19 cellular contexts compared by ENCODE assay signal in the genomic region with DNA sequence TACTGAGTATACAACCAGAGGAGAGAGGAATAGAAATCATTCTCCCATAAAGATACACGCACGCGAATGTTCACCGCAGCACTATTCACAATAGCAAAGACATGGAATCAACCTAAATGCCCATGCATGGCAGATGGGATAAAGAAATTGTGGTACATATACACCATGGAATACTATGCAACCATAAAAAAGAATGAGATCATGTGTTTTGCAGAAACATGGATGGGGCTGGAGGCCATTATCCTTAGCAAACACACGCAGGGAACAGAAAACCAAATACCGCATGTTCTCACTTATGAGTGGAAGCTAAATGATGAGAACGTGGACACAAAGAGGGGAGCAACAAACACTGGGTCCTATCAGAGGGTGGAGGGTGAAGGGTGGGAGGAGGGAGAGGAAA. TPM values are rescaled to one million over a fixed set of nuclear protein-coding genes. Genes with fewer than 3 reads are reported as not detected.
A peak's percentile ranks its signal among the peaks of the same experiment; 100 is the strongest.
DNase-seq lines count a peak whose midpoint lies in the region; ATAC-seq, FAIRE-seq and TF ChIP-seq lines count a peak whose summit lies in the region.
"Had no signal": no experiment of that assay in that cellular context is flagged by ENCODE, and none has a peak within 500 bp of the region (broad histone marks: within the 10 kb centered on the region; RNA-seq: fewer than 3 reads in every experiment).

No MANE protein-coding gene starts in this region.

- TF ChIP-seq RAD21 in SK-N-SH (IDR thresholded peaks at IDR 0.05; ENCODE audit: low read length) (no peak), K562 (CRISPR knock-in tag; conservative IDR thresholded peaks at IDR 0.05 in 1 of 2, IDR thresholded peaks at IDR 0.05 in 1 of 2) (no peak)

- H3K36me3 Mint-ChIP-seq in CD8-positive, alpha-beta T cell, result peaks cover 6% of the 10 kb centered on the region
- no peaks in the 10 kb centered on the region for H3K36me3 Mint-ChIP-seq in naive thymus-derived CD8-positive, alpha-beta T cell

- H3K4me3 ChIP-seq in SK-N-SH (ENCODE audit: low read depth in 2 of 2, low read length in 1 of 2), result no peak overlapping the region
- H3K4me3 ChIP-seq in CD8-positive, alpha-beta T cell (ENCODE audit: low read depth, low read length), result no peak overlapping the region
- H3K4me3 ChIP-seq in K562, result no peak overlapping the region
- H3K4me3 ChIP-seq: A549, BLaER1, GM12878 had no signal

- H4K20me1 ChIP-seq in SK-N-SH (ENCODE audit: insufficient read depth), result no peaks in the 10 kb centered on the region
- H4K20me1 ChIP-seq in K562 (replicated peaks; ENCODE audit: control insufficient read depth, insufficient read depth, low read length), result no peaks in the 10 kb centered on the region

- no peak for TF ChIP-seq EP300 in SK-N-SH (IDR thresholded peaks at IDR 0.05; ENCODE audit: borderline replicate concordance in 1 of 2, low read depth in 1 of 2, low read length in 1 of 2)
- no peak for TF ChIP-seq EP300 in K562 (IDR thresholded peaks at IDR 0.05; ENCODE audit: low read length)

- peaks cover 29% of the 10 kb centered on the region for H3F3A ChIP-seq in SK-N-SH (replicated peaks; ENCODE audit: insufficient read depth)

- H3K27ac Mint-ChIP-seq in CD8-positive, alpha-beta T cell, result peak overlapping the region; percentile 66
- peak overlapping the region in 9 of 10 donors; percentile 10 to 87 (median 50) for H3K27ac Mint-ChIP-seq in naive thymus-derived CD8-positive, alpha-beta T cell

- H2AFZ ChIP-seq in SK-N-SH (ENCODE audit: low read depth), result no peak overlapping the region
- H2AFZ ChIP-seq in K562 (ENCODE audit: low read depth, low read length), result no peak overlapping the region

- H3K27me3 ChIP-seq in SK-N-SH (ENCODE audit: insufficient read depth) (no peaks in the 10 kb centered on the region), K562 (ENCODE audit: control insufficient read depth in 2 of 2, insufficient read depth in 2 of 2, low read length in 2 of 2) (no peaks in the 10 kb centered on the region)
- H3K27me3 ChIP-seq in CD8-positive, alpha-beta T cell (ENCODE audit: insufficient read depth, low read length), result no peaks in the 10 kb centered on the region

- H3K9me2 ChIP-seq in SK-N-SH, result no peaks in the 10 kb centered on the region

- peaks cover 2% of the 10 kb centered on the region for H3K9me3 Mint-ChIP-seq in CD8-positive, alpha-beta T cell
- no peaks in the 10 kb centered on the region for H3K9me3 Mint-ChIP-seq in naive thymus-derived CD8-positive, alpha-beta T cell
- H3K9me3 Mint-ChIP-seq: CD14-positive monocyte; CD4-positive, alpha-beta memory T cell had no signal

- no peaks in the 10 kb centered on the region for H3K9me1 ChIP-seq in K562 (ENCODE audit: control insufficient read depth, insufficient read depth, low read length)

- intact Hi-C loops in CD8-positive, alpha-beta T cell (cut with DNase I, micrococcal nuclease), result no loop called here
- intact Hi-C loops in K562 (cut with micrococcal nuclease), result no loop called here

- DNase-seq in SK-N-SH, result no peak
- DNase-seq in CD8-positive, alpha-beta T cell, result no peak
- DNase-seq in K562 (ENCODE audit: extremely low read depth in 1 of 4, low spot score in 3 of 4), result no peak
- DNase-seq in naive thymus-derived CD8-positive, alpha-beta T cell, result no peak
- DNase-seq in SIG-M5 (lab: John Stamatoyannopoulos, UW), result no peak
- no peak for DNase-seq in AG08396 (ENCODE audit: low spot score)
- no peak for DNase-seq in activated naive CD4-positive, alpha-beta T cell treated with Interleukin-2 at 50 U/mL for 16 hours
- DNase-seq: Calu3; CD4-positive, alpha-beta memory T cell; DMS79 treated with DMSO at 0.1 percent for 48 hours; H9 had no signal

- in situ Hi-C loops in K562 (cut with MboI), result no loop called here

- WGBS in SK-N-SH (ENCODE audit: low lambda C conversion rate), result 96% methylated on average over 7 of the region's 7 CpGs
- 88% methylated on average over 7 of the region's 7 CpGs for WGBS in K562 (ENCODE audit: insufficient coverage, low coverage, missing lambda C conversion rate)

- TF ChIP-seq POLR2A in K562 (conservative IDR thresholded peaks at IDR 0.05), result no peak

- H3K9me3 ChIP-seq in SK-N-SH (no peaks in the 10 kb centered on the region), K562 (replicated peaks; ENCODE audit: control insufficient read depth, insufficient read depth, low read depth, low read length) (no peaks in the 10 kb centered on the region)
- no peaks in the 10 kb centered on the region for H3K9me3 ChIP-seq in CD8-positive, alpha-beta T cell (ENCODE audit: low read length)
- H3K9me3 ChIP-seq: A549 had no signal

- ATAC-seq in SK-N-SH treated with all-trans-retinoic acid at 6 μM for 48 hours, result no peak
- no peak for ATAC-seq in CD8-positive, alpha-beta T cell
- no peak for ATAC-seq in K562
- ATAC-seq in naive thymus-derived CD8-positive, alpha-beta T cell, result no peak
- ATAC-seq: A549, GM12878 had no signal

- no peak for FAIRE-seq in K562 (lab: Jason Lieb, UNC)
- FAIRE-seq: A549, GM12878, GM19239, H1 had no signal

- CTCF ChIA-PET in SK-N-SH (lab: Yijun Ruan, JAX), result interaction anchor here (1.0 kb wide), 1 partner anchor 15 kb away, joined by 3 read pairs; no protein-coding TSS in a partner anchor
- CTCF ChIA-PET in CD8-positive, alpha-beta T cell (lab: Charles Lee), result interaction anchor here (1.0 to 1.2 kb wide), 2 partner anchors 9 to 16 kb away, joined by 3 to 4 read pairs; no protein-coding TSS in a partner anchor
- CTCF ChIA-PET in K562 (lab: Yijun Ruan, JAX; ENCODE audit: low intra/inter-chr PET ratio), result no interaction called here

- POLR2A ChIA-PET in SK-N-SH (lab: Yijun Ruan, JAX), result no interaction called here
- POLR2A ChIA-PET in CD8-positive, alpha-beta T cell (lab: Charles Lee), result no interaction called here
- POLR2A ChIA-PET in K562 (lab: Yijun Ruan, JAX), result interaction anchor here (1.3 to 2.0 kb wide), 6 partner anchors 11 to 22 kb away, joined by 3 to 12 read pairs (median 7); no protein-coding TSS in a partner anchor
- POLR2A ChIA-PET in naive thymus-derived CD8-positive, alpha-beta T cell (lab: Charles Lee), result interaction anchor here (0.9 to 3.0 kb wide), 2 partner anchors 25 to 27 kb away, joined by 4 to 16 read pairs; no protein-coding TSS in a partner anchor

- no TSS peak for BruUV-seq in K562 (replicated peaks; lab: Mats Ljungman, UMichigan)

- peaks cover 0 to 3% of the 10 kb centered on the region in 2 experiments for H3K36me3 ChIP-seq in SK-N-SH (replicated peaks in 1 of 2; ENCODE audit: control insufficient read depth in 1 of 2, insufficient read depth in 2 of 2, low read length in 1 of 2)
- no peaks in the 10 kb centered on the region for H3K36me3 ChIP-seq in CD8-positive, alpha-beta T cell (ENCODE audit: insufficient read depth, low read length)
- H3K36me3 ChIP-seq in K562 (ENCODE audit: control insufficient read depth, insufficient read depth, low read length), result peaks cover 9% of the 10 kb centered on the region; the same call in 2 of the 3 replicates
- H3K36me3 ChIP-seq: BLaER1 had no signal

- H3K4me3 Mint-ChIP-seq in CD8-positive, alpha-beta T cell, result no peak overlapping the region
- peak overlapping the region in 1 of 10 donors; percentile 18 for H3K4me3 Mint-ChIP-seq in naive thymus-derived CD8-positive, alpha-beta T cell
- H3K4me3 Mint-ChIP-seq: CD14-positive monocyte, H9 had no signal

- no peaks in the 10 kb centered on the region for H3K27me3 Mint-ChIP-seq in CD8-positive, alpha-beta T cell (ENCODE audit: low read depth)
- peaks cover 0 to 7% (median 0%) of the 10 kb centered on the region in 5 donors for H3K27me3 Mint-ChIP-seq in naive thymus-derived CD8-positive, alpha-beta T cell

- H3K4me1 Mint-ChIP-seq in CD8-positive, alpha-beta T cell (ENCODE audit: low read depth), result peaks cover 67% of the 10 kb centered on the region
- peaks cover 29 to 74% (median 47%) of the 10 kb centered on the region in 4 donors for H3K4me1 Mint-ChIP-seq in naive thymus-derived CD8-positive, alpha-beta T cell

- H3K9ac ChIP-seq in SK-N-SH (no peak overlapping the region), K562 (ENCODE audit: insufficient read depth in 1 of 2, low read depth in 2 of 2, low read length in 2 of 2) (no peak overlapping the region)
- H3K9ac ChIP-seq: BLaER1 had no signal

- TF ChIP-seq CTCF in SK-N-SH (IDR thresholded peaks at IDR 0.05) (no peak), K562 (IDR thresholded peaks at IDR 0.05 in 2 of 3, conservative IDR thresholded peaks at IDR 0.05 in 1 of 3; ENCODE audit: insufficient read depth in 2 of 3, low read depth in 1 of 3, low read length in 3 of 3) (no peak)
- no peak for TF ChIP-seq CTCF in CD8-positive, alpha-beta T cell (IDR thresholded peaks at IDR 0.05)

- H3K79me2 ChIP-seq in SK-N-SH (ENCODE audit: insufficient read depth), result peaks cover 82% of the 10 kb centered on the region
- peaks cover 87% of the 10 kb centered on the region for H3K79me2 ChIP-seq in K562 (ENCODE audit: control insufficient read depth, insufficient read depth, low read length)

- peaks cover 6 to 9% of the 10 kb centered on the region in 2 experiments; a peak in 3 of 4 replicates for H3K4me1 ChIP-seq in SK-N-SH (ENCODE audit: control insufficient read depth in 1 of 2, insufficient read depth in 2 of 2, low read depth in 1 of 2, low read length in 1 of 2)
- H3K4me1 ChIP-seq in CD8-positive, alpha-beta T cell (ENCODE audit: insufficient read depth, low read length), result peaks cover 21% of the 10 kb centered on the region
- H3K4me1 ChIP-seq in K562 (replicated peaks in 1 of 2; ENCODE audit: control insufficient read depth in 2 of 2, insufficient read depth in 2 of 2, low read length in 2 of 2), result peaks cover 47 to 50% of the 10 kb centered on the region in 2 experiments

- no peak overlapping the region for H3K4me2 ChIP-seq in SK-N-SH
- H3K4me2 ChIP-seq in K562 (ENCODE audit: insufficient read depth, low read length), result no peak overlapping the region
- H3K4me2 ChIP-seq: A549, BLaER1 had no signal

- H3K27ac ChIP-seq in SK-N-SH (ENCODE audit: low read depth in 2 of 2, low read length in 1 of 2) (no peak overlapping the region), K562 (ENCODE audit: extremely low read depth, low read depth, low read length) (no peak overlapping the region)
- no peak overlapping the region for H3K27ac ChIP-seq in CD8-positive, alpha-beta T cell (ENCODE audit: low read depth, low read length)
- H3K27ac ChIP-seq: A549, BLaER1, HL-60 had no signal

RNA-seq across cellular contexts. Expression of gene SERPINB6, which starts 3.4 kb away (rescaled TPM):
- polyA plus RNA-seq in SK-N-SH (2012; rRNA removed), result 102 and 111 TPM in 2 replicates
- polyA plus RNA-seq in SK-N-SH (2012; cell fraction: cytosol; rRNA removed), result 109 TPM in 2 replicates
- 123 and 128 TPM in 2 replicates for polyA plus RNA-seq in SK-N-SH (2012; cell fraction: nucleus; rRNA removed)
- 10 to 100 TPM; 41.7 to 45.6 TPM for total RNA-seq in CD8-positive, alpha-beta T cell
- 141 and 220 TPM in 2 replicates for total RNA-seq in K562 (2011; cell fraction: chromatin; rRNA removed; ENCODE audit: low replicate concordance)
- total RNA-seq in K562 (2011; cell fraction: nucleolus; rRNA removed), result 93.6 and 93.8 TPM in 2 replicates
- total RNA-seq in K562 (2011; cell fraction: nucleoplasm; rRNA removed), result 147 and 201 TPM in 2 replicates
- 86.6 and 92.4 TPM in 2 replicates for total RNA-seq in K562 (2014; rRNA removed)
- total RNA-seq in K562 (2014; rRNA removed; fragmentation: Illumina TruSeq; extraction: Trizol), result 111 and 114 TPM in 2 replicates
- 100 and 113 TPM in 2 replicates for total RNA-seq in K562 (2015; rRNA removed; fragmentation: Illumina TruSeq; extraction: Trizol)
- total RNA-seq in K562 (2021), result 124 and 126 TPM in 2 replicates
- polyA plus RNA-seq in K562 (2011; rRNA removed), result 151 and 210 TPM in 2 replicates
- polyA plus RNA-seq in K562 (2011; cell fraction: cytosol; rRNA removed), result 171 and 185 TPM in 2 replicates
- polyA plus RNA-seq in K562 (2011; cell fraction: nucleus; rRNA removed), result 130 and 168 TPM in 2 replicates
- 133 and 231 TPM in 2 replicates for polyA plus RNA-seq in K562 (2012)
- 162 and 176 TPM in 2 replicates for polyA plus RNA-seq in K562 (2014; fragmentation: Illumina TruSeq; extraction: Trizol)
- 100 to 1,000 TPM; 143 to 211 TPM for polyA plus RNA-seq in K562 (2014; fragmentation: Nextera tagmentation; extraction: Ambion mirVana)
- 145 and 159 TPM in 2 replicates for polyA plus RNA-seq in K562 (2014; rRNA removed)
- 135 and 183 TPM in 2 replicates for polyA minus RNA-seq in K562 (2011; rRNA and poly(A)+ RNA removed)
- 64.3 and 74.2 TPM in 2 replicates for polyA minus RNA-seq in K562 (2011; cell fraction: cytosol; rRNA and poly(A)+ RNA removed)
- polyA minus RNA-seq in K562 (2011; cell fraction: nucleus; rRNA and poly(A)+ RNA removed), result 60.0 and 62.5 TPM in 2 replicates
- total RNA-seq in naive thymus-derived CD8-positive, alpha-beta T cell, result 100 to 1,000 TPM; 125 to 134 TPM
- 100 to 1,000 TPM; 128 to 152 (median 141) TPM for polyA plus RNA-seq in naive thymus-derived CD8-positive, alpha-beta T cell

RNA-seq across cellular contexts. Expression of gene NQO2, which starts 31.8 kb away (rescaled TPM):
- polyA plus RNA-seq in SK-N-SH (2012; rRNA removed) (19.2 and 22.5 TPM in 2 replicates), K562 (2011; rRNA removed) (187 and 214 TPM in 2 replicates), K562 (2014; fragmentation: Illumina TruSeq; extraction: Trizol) (113 and 118 TPM in 2 replicates), K562 (2014; fragmentation: Nextera tagmentation; extraction: Ambion mirVana) (10 to 100 TPM; 54.6 to 70.1 TPM), K562 (2014; rRNA removed) (145 and 149 TPM in 2 replicates)
- polyA plus RNA-seq in SK-N-SH (2012; cell fraction: cytosol; rRNA removed), result 18.9 and 20.4 TPM in 2 replicates
- 14.6 and 18.6 TPM in 2 replicates for polyA plus RNA-seq in SK-N-SH (2012; cell fraction: nucleus; rRNA removed)
- 1 to 10 TPM; 3.8 to 5.5 TPM for total RNA-seq in CD8-positive, alpha-beta T cell
- total RNA-seq in K562 (2011; cell fraction: chromatin; rRNA removed; ENCODE audit: low replicate concordance), result 88.6 and 124 TPM in 2 replicates
- total RNA-seq in K562 (2011; cell fraction: nucleolus; rRNA removed), result 76.6 and 81.5 TPM in 2 replicates
- 59.8 and 71.4 TPM in 2 replicates for total RNA-seq in K562 (2011; cell fraction: nucleoplasm; rRNA removed)
- total RNA-seq in K562 (2014; rRNA removed) (101 and 110 TPM in 2 replicates), K562 (2014; rRNA removed; fragmentation: Illumina TruSeq; extraction: Trizol) (106 and 108 TPM in 2 replicates), K562 (2015; rRNA removed; fragmentation: Illumina TruSeq; extraction: Trizol) (116 TPM in 2 replicates), K562 (2021) (136 and 139 TPM in 2 replicates)
- polyA plus RNA-seq in K562 (2011; cell fraction: cytosol; rRNA removed), result 201 and 211 TPM in 2 replicates
- polyA plus RNA-seq in K562 (2011; cell fraction: nucleus; rRNA removed), result 136 and 150 TPM in 2 replicates
- 121 and 287 TPM in 2 replicates for polyA plus RNA-seq in K562 (2012)
- polyA minus RNA-seq in K562 (2011; rRNA and poly(A)+ RNA removed), result 136 and 185 TPM in 2 replicates
- polyA minus RNA-seq in K562 (2011; cell fraction: cytosol; rRNA and poly(A)+ RNA removed), result 67.3 and 100 TPM in 2 replicates
- 20.6 and 27.7 TPM in 2 replicates for polyA minus RNA-seq in K562 (2011; cell fraction: nucleus; rRNA and poly(A)+ RNA removed)
- total RNA-seq in naive thymus-derived CD8-positive, alpha-beta T cell, result 10 to 100 TPM; 21.0 to 21.4 TPM
- polyA plus RNA-seq in naive thymus-derived CD8-positive, alpha-beta T cell, result 10 to 100 TPM; 37.9 to 48.1 (median 39.0) TPM

Comparison
In these comparisons a context has a peak if more than half of its experiments do, and no peak if none do; other contexts are left out.
1. POLR2A ChIA-PET loops: an anchor here in K562 (1.3 to 2.0 kb wide) and naive thymus-derived CD8-positive, alpha-beta T cell (0.9 to 3.0 kb wide); none called in SK-N-SH and CD8-positive, alpha-beta T cell.